17 cellular contexts compared by ENCODE assay signal in genomic region chr13:21009036-21009435, GRCh38. TPM values are rescaled to one million over a fixed set of nuclear protein-coding genes. Genes with fewer than 3 reads are reported as not detected.
DNase-seq lines count a peak whose midpoint lies in the region; ATAC-seq and TF ChIP-seq lines count a peak whose summit lies in the region.
"Had no signal": no experiment of that assay in that cellular context is flagged by ENCODE, and none has a peak within 500 bp of the region (broad histone marks: within the 10 kb centered on the region; RNA-seq: fewer than 3 reads in every experiment).

No MANE protein-coding gene starts in this region.

- H3K9me2 ChIP-seq in OCI-LY7 (ENCODE audit: insufficient read depth, low read length) = no peaks in the 10 kb centered on the region

- no peak overlapping the region for H2AK5ac ChIP-seq in H9 (ENCODE audit: insufficient read length, low read length)

- no peak overlapping the region for H2BK120ac ChIP-seq in H9 (ENCODE audit: low read depth, low read length, poor library complexity, severe bottlenecking)

- no peak overlapping the region for H2BK20ac ChIP-seq in H9 (ENCODE audit: low read depth, low read length, poor library complexity, severe bottlenecking)

- H2AFZ ChIP-seq in H9 (ENCODE audit: low read length) (no peak overlapping the region), OCI-LY7 (ENCODE audit: low read length) (no peak overlapping the region)
- H2AFZ ChIP-seq: GM23248 had no signal

- H3K4me1 Mint-ChIP-seq in H9 (peaks cover 18 to 27% of the 10 kb centered on the region in 2 experiments), brain (peaks cover 72% of the 10 kb centered on the region)

- DNase-seq in Ammon's horn (ENCODE audit: low spot score) (peak; percentile 51), H9 (no peak), mesenteric fat pad (ENCODE audit: low spot score) (peak; percentile 55), OCI-LY7 (ENCODE audit: low spot score) (no peak)
- no peak for DNase-seq in central memory CD4-positive, alpha-beta T cell
- DNase-seq: ACHN; CD4-positive, alpha-beta memory T cell; DND-41; GF-D8; GM23248; KBM-7; NCI-H1048; Right ventricle myocardium superior had no signal

- H3K9ac ChIP-seq in H9 (ENCODE audit: extremely low read depth, insufficient read length, low read length) = no peak overlapping the region
- H3K9ac ChIP-seq: GM23248 had no signal

- H3K27ac ChIP-seq in H9 (ENCODE audit: insufficient read length, low read depth, low read length) = no peak overlapping the region
- H3K27ac ChIP-seq in OCI-LY7 (ENCODE audit: low read depth, low read length, poor library complexity, severe bottlenecking) = no peak overlapping the region
- H3K27ac ChIP-seq: GM23248, Peyer's patch had no signal

- no peak overlapping the region for H3K4me3 Mint-ChIP-seq in H9
- peak overlapping the region in 1 of 5 experiments; percentile 16 for H3K4me3 Mint-ChIP-seq in brain
- H3K4me3 Mint-ChIP-seq: B cell; CD4-positive, alpha-beta memory T cell had no signal

- H3K4me1 ChIP-seq in H9 (ENCODE audit: insufficient read depth, low read length) (peaks cover 5% of the 10 kb centered on the region), OCI-LY7 (ENCODE audit: insufficient read depth, low read length, poor library complexity, severe bottlenecking) (no peaks in the 10 kb centered on the region)

- no CpG with 5 or more reads among the region's 7 CpGs for WGBS in H9 (ENCODE audit: extremely low coverage, insufficient read length, low lambda C conversion rate)

- ATAC-seq in GM19351 (IDR thresholded peaks at IDR 0.05; ENCODE audit: unreplicated experiment) = no peak

- BruUV-seq in OCI-LY7 (replicated peaks; lab: Mats Ljungman, UMichigan) = no TSS peak

- H3K36me3 Mint-ChIP-seq in H9 (ENCODE audit: insufficient read depth in 1 of 3, low read depth in 3 of 3) (peaks cover 0 to 4% (median 2%) of the 10 kb centered on the region in 3 experiments; a peak in 3 of 7 replicates), brain (no peaks in the 10 kb centered on the region)
- H3K36me3 Mint-ChIP-seq: CD4-positive, alpha-beta memory T cell had no signal

- H3K27me3 ChIP-seq in H9 (ENCODE audit: insufficient read depth, low read length) = no peaks in the 10 kb centered on the region
- H3K27me3 ChIP-seq: Peyer's patch had no signal

- H3K27ac Mint-ChIP-seq in H9 (peak overlapping the region in 2 of 3 experiments; percentile 42 to 76; a peak in 4 of 7 replicates), brain (peak overlapping the region in 3 of 5 experiments; percentile 33 to 82 (median 51))
- H3K27ac Mint-ChIP-seq: B cell; CD4-positive, alpha-beta memory T cell had no signal

- H3K9me3 ChIP-seq in H9 (ENCODE audit: control insufficient read depth, low read depth, low read length) (no peaks in the 10 kb centered on the region), OCI-LY7 (ENCODE audit: low read length) (no peaks in the 10 kb centered on the region)
- H3K9me3 ChIP-seq: Peyer's patch had no signal

- no peak overlapping the region for H2BK15ac ChIP-seq in H9 (ENCODE audit: low read depth, low read length)

- no peaks in the 10 kb centered on the region for H3K36me3 ChIP-seq in OCI-LY7 (ENCODE audit: insufficient read depth, low read length)
- H3K36me3 ChIP-seq: Peyer's patch had no signal

- no peak overlapping the region for H3T11ph ChIP-seq in H9 (ENCODE audit: low read length)

- H3K56ac ChIP-seq in H9 (ENCODE audit: insufficient read length, low read depth, low read length) = no peak overlapping the region

- CTCF ChIA-PET in OCI-LY7 (lab: Charles Lee; ENCODE audit: unreplicated experiment) = no interaction called here

- H3K79me1 ChIP-seq in H9 (ENCODE audit: insufficient read depth, low read depth, low read length, poor library complexity, severe bottlenecking) = peaks cover 14% of the 10 kb centered on the region

- no peak overlapping the region for H3K4ac ChIP-seq in H9 (ENCODE audit: low read depth, low read length)

- no peaks in the 10 kb centered on the region for H3K23me2 ChIP-seq in H9 (ENCODE audit: insufficient read length, low read depth, low read length, poor library complexity, severe bottlenecking)

- no peak overlapping the region for H4K5ac ChIP-seq in H9 (ENCODE audit: insufficient read length, low read depth, low read length)

- H3K18ac ChIP-seq in H9 (ENCODE audit: insufficient read length, low read depth, low read length) = no peak overlapping the region

- H3K14ac ChIP-seq in H9 (ENCODE audit: insufficient read depth, low read length) = no peak overlapping the region

- H3K4me3 ChIP-seq in OCI-LY7 (ENCODE audit: low read depth, low read length, poor library complexity, severe bottlenecking) = no peak overlapping the region
- H3K4me3 ChIP-seq: GM23248, Peyer's patch had no signal

- H3K27me3 Mint-ChIP-seq in H9 (ENCODE audit: low read depth) (no peaks in the 10 kb centered on the region), brain (no peaks in the 10 kb centered on the region)
- H3K27me3 Mint-ChIP-seq: B cell; CD4-positive, alpha-beta memory T cell had no signal

- H3K9me3 Mint-ChIP-seq in H9 (no peaks in the 10 kb centered on the region), brain (no peaks in the 10 kb centered on the region)
- H3K9me3 Mint-ChIP-seq: CD4-positive, alpha-beta memory T cell had no signal

- POLR2A ChIA-PET in OCI-LY7 (lab: Charles Lee) = no interaction called here

- H2BK12ac ChIP-seq in H9 (ENCODE audit: insufficient read length, low read depth, low read length) = no peak overlapping the region

- H2BK5ac ChIP-seq in H9 (ENCODE audit: insufficient read length, low read length) = no peak overlapping the region

- H4K8ac ChIP-seq in H9 (replicated peaks; ENCODE audit: insufficient read length, low read depth, low read length) = no peak overlapping the region

- H4K20me1 ChIP-seq in H9 (ENCODE audit: control insufficient read depth, insufficient read depth, insufficient read length) = no peaks in the 10 kb centered on the region
- no peaks in the 10 kb centered on the region for H4K20me1 ChIP-seq in OCI-LY7 (ENCODE audit: insufficient read depth, low read length)

- H3K4me2 ChIP-seq in H9 (ENCODE audit: insufficient read depth, insufficient read length, low read length) (no peak overlapping the region), OCI-LY7 (ENCODE audit: low read length) (no peak overlapping the region)

- intact Hi-C loops in OCI-LY7 (cut with micrococcal nuclease; ENCODE audit: unreplicated experiment) = no loop called here

- H3K79me2 ChIP-seq in H9 (ENCODE audit: insufficient read depth, low read length) = peaks cover 22% of the 10 kb centered on the region; the same call in 1 of the 2 replicates
- H3K79me2 ChIP-seq in OCI-LY7 (ENCODE audit: insufficient read depth, low read depth, low read length) = no peaks in the 10 kb centered on the region

- H3K23ac ChIP-seq in H9 (ENCODE audit: insufficient read length, low read depth, low read length) = no peak overlapping the region

- no peak overlapping the region for H4K91ac ChIP-seq in H9 (ENCODE audit: insufficient read length, low read depth, low read length)

- TF ChIP-seq CTCF in H9 (conservative IDR thresholded peaks at IDR 0.05) (no peak), brain (conservative IDR thresholded peaks at IDR 0.05) (no peak), OCI-LY7 (conservative IDR thresholded peaks at IDR 0.05; ENCODE audit: low read length) (no peak)

RNA-seq across cellular contexts. Expression of gene LATS2, which starts 52.4 kb away (rescaled TPM):
- total RNA-seq in H9 (2021) = 16.8 and 20.0 TPM in 2 replicates
- 2.3 TPM for polyA plus RNA-seq in brain (ENCODE audit: insufficient read depth, low read depth, low replicate concordance)
- total RNA-seq in mesenteric fat pad = 48.7 TPM
- total RNA-seq in OCI-LY7 (2014; rRNA removed; shearing (Covaris generic)) = 0.10 and 0.19 TPM in 2 replicates
- total RNA-seq in OCI-LY7 (2022) = 1.3 TPM in 2 replicates

Comparison
In these comparisons a context has a peak if more than half of its experiments do, and no peak if none do; other contexts are left out.
1. DNase-seq: peak in Ammon's horn (single experiment) and mesenteric fat pad (single experiment); none in H9 (single experiment), central memory CD4-positive, alpha-beta T cell (single experiment) and OCI-LY7 (single experiment).